Comparison of ENCODE assay signal across 9 cellular contexts in genomic region chr22:23921586-23922201, GRCh38. TPM values are rescaled to one million over a fixed set of nuclear protein-coding genes. Genes with fewer than 3 reads are reported as not detected.
A peak's percentile ranks its signal among the peaks of the same experiment; 100 is the strongest.
DNase-seq lines count a peak whose midpoint lies in the region; ATAC-seq and TF ChIP-seq lines count a peak whose summit lies in the region.
"Not testable (repeated sequence)": the region's sequence is repeated elsewhere in the genome, so short reads cannot be mapped to it uniquely, and the experiment has no call there.
"Had no signal": no experiment of that assay in that cellular context is flagged by ENCODE, and none has a peak within 500 bp of the region (broad histone marks: within the 10 kb centered on the region; RNA-seq: fewer than 3 reads in every experiment).

No MANE protein-coding gene starts in this region.

- H3K27me3 Mint-ChIP-seq in osteocyte (ENCODE audit: unreplicated experiment): not testable (repeated sequence)

- not testable (repeated sequence) for H3K4me3 ChIP-seq in HCT116 (replicated peaks in 1 of 2; ENCODE audit: low read depth in 1 of 2, low read length in 2 of 2); Panc1 (ENCODE audit: low read depth in 2 of 2, low read length in 2 of 2); fibroblast of the aortic adventitia (ENCODE audit: low read depth, low read length)

- CTCF ChIA-PET in HCT116 (lab: Charles Lee): interaction anchor here (1.4 to 2.6 kb wide), 2 partner anchors 8 to 28 kb away, joined by 6 to 13 read pairs; partner anchors contain the start of gene MIF
- CTCF ChIA-PET in Panc1 (lab: Charles Lee): interaction anchor here (0.6 kb wide), 1 partner anchor 257 kb away, joined by 7 read pairs; no protein-coding TSS in a partner anchor

- not testable (repeated sequence) for H3K27me3 ChIP-seq in HCT116 (ENCODE audit: insufficient read depth, low read length); Panc1 (ENCODE audit: control insufficient read depth, insufficient read depth, low read length)

- H3K79me2 ChIP-seq in HCT116 (ENCODE audit: insufficient read depth, low read length): not testable (repeated sequence)

- H3K36me3 Mint-ChIP-seq in osteocyte (ENCODE audit: unreplicated experiment): peaks cover 39% of the 10 kb centered on the region

- in situ Hi-C loops in Panc1 (cut with HindIII; ENCODE audit: low pct_unique_long_range_greater_than_20kb, low sequenced_read_pairs): not testable (repeated sequence)

- not testable (repeated sequence) for BruUV-seq in HCT116 (replicated peaks; lab: Mats Ljungman, UMichigan); Panc1 (replicated peaks; lab: Mats Ljungman, UMichigan)

- TF ChIP-seq RAD21 in HCT116 (IDR thresholded peaks at IDR 0.05; ENCODE audit: low read depth): not testable (repeated sequence)

- TF ChIP-seq POLR2A in HCT116 (IDR thresholded peaks at IDR 0.05; ENCODE audit: borderline replicate concordance, extremely low read depth, insufficient read depth, insufficient read length): not testable (repeated sequence)

- RAD21 ChIA-PET in HCT116 (lab: Charles Lee; ENCODE audit: low non-redundant PET in 1 of 2, low total read pairs in 2 of 2, uncharacterized antibody in 2 of 2, unreplicated experiment in 2 of 2): not testable (repeated sequence)

- not testable (repeated sequence) for H3K36me3 ChIP-seq in HCT116 (ENCODE audit: control insufficient read depth in 1 of 2, insufficient read depth in 2 of 2, low read length in 2 of 2); Panc1 (ENCODE audit: control insufficient read depth, insufficient read depth, low read length)

- H3K9me3 Mint-ChIP-seq in osteocyte (ENCODE audit: unreplicated experiment): not testable (repeated sequence)

- H3K9ac ChIP-seq in HCT116 (ENCODE audit: low read length): not testable (repeated sequence)

- H3K4me3 Mint-ChIP-seq in osteocyte (ENCODE audit: unreplicated experiment): not testable (repeated sequence)

- H3K9me2 ChIP-seq in HCT116 (ENCODE audit: insufficient read depth): not testable (repeated sequence)

- H3K27ac Mint-ChIP-seq in osteocyte (ENCODE audit: unreplicated experiment): not testable (repeated sequence)

- not testable (repeated sequence) for H3K4me1 Mint-ChIP-seq in osteocyte (ENCODE audit: unreplicated experiment)

- peak overlapping the region; percentile 21; the same call in 1 of the 2 replicates for H3K4me2 ChIP-seq in HCT116 (ENCODE audit: low read length)

- ATAC-seq in HCT116: 0 out of 2 replicates have a peak, but pooled peaks have one; percentile 44
- peak; percentile 87 for ATAC-seq in Panc1

- not testable (repeated sequence) for TF ChIP-seq CTCF in HCT116 (IDR thresholded peaks at IDR 0.05 in 2 of 3, conservative IDR thresholded peaks at IDR 0.05 in 1 of 3; ENCODE audit: borderline replicate concordance in 1 of 3, insufficient read depth in 1 of 3, low read depth in 2 of 3, low read length in 2 of 3); Panc1 (IDR thresholded peaks at IDR 0.05); fibroblast of the aortic adventitia (IDR thresholded peaks at IDR 0.05; ENCODE audit: insufficient read depth, low read length); osteocyte (IDR thresholded peaks at IDR 0.05)

- intact Hi-C loops in HCT116 (cut with micrococcal nuclease); Panc1 (cut with micrococcal nuclease; ENCODE audit: unreplicated experiment): not testable (repeated sequence)

- H3K4me1 ChIP-seq in HCT116 (ENCODE audit: control insufficient read depth in 1 of 2, insufficient read depth in 2 of 2, low read length in 2 of 2): peaks cover 3 to 12% of the 10 kb centered on the region in 2 experiments; a peak in 2 of 4 replicates
- not testable (repeated sequence) for H3K4me1 ChIP-seq in Panc1 (ENCODE audit: control insufficient read depth, insufficient read depth, low read length)

- POLR2A ChIA-PET in HCT116 (lab: Charles Lee): interaction anchor here (0.5 to 1.3 kb wide), 2 partner anchors 8 to 64 kb away, joined by 4 to 5 read pairs; partner anchors contain the start of gene SLC2A11
- POLR2A ChIA-PET in Panc1 (lab: Charles Lee): not testable (repeated sequence)

- peaks cover 4 to 11% of the 10 kb centered on the region in 2 experiments; a peak in 2 of 4 replicates for H3K9me3 ChIP-seq in HCT116 (ENCODE audit: control insufficient read depth in 1 of 2, insufficient read depth in 1 of 2, low read depth in 1 of 2, low read length in 2 of 2)
- H3K9me3 ChIP-seq in Panc1 (ENCODE audit: control insufficient read depth, insufficient read depth, low read depth, low read length): not testable (repeated sequence)

- not testable (repeated sequence) for H2AFZ ChIP-seq in HCT116 (ENCODE audit: low read depth, low read length, poor library complexity, severe bottlenecking)

- DNase-seq in A172 (ENCODE audit: low spot score) (peak; percentile 4), Panc1 (ENCODE audit: low read depth, low spot score) (peak; percentile 43), astrocyte of the hippocampus (ENCODE audit: low read depth, low spot score) (peak; percentile 5), fibroblast of the aortic adventitia (ENCODE audit: low read depth) (peak; percentile 22), osteocyte (ENCODE audit: extremely low spot score, unreplicated experiment) (peak; percentile 46)
- not testable (repeated sequence) for DNase-seq in HCT116 (ENCODE audit: low read depth, low spot score)

- H3K27ac ChIP-seq in HCT116 (ENCODE audit: low read depth, low read length): not testable (repeated sequence)
- peak overlapping the region; percentile 61; the same call in 1 of the 2 replicates for H3K27ac ChIP-seq in Panc1 (ENCODE audit: low read length)

- H4K20me1 ChIP-seq in HCT116 (ENCODE audit: insufficient read depth): not testable (repeated sequence)

TF ChIP-seq in HCT116, 20 proteins besides CTCF, POLR2A, EP300 and RAD21:
- TF ChIP-seq FOSL1 (IDR thresholded peaks at IDR 0.05; ENCODE audit: low read depth) (peak; percentile 28; the same call in 1 of the 2 replicates), CEBPB (IDR thresholded peaks at IDR 0.05; ENCODE audit: low read depth) (peak; percentile 66)
TF ChIP-seq in HCT116: peak in this region for 2; not testable (repeated sequence) for 18.

RNA-seq across cellular contexts. Expression of gene MIF, which starts 27.5 kb away (rescaled TPM):
- 136 and 143 TPM in 2 replicates for total RNA-seq in A172 (2014; rRNA removed; shearing (Covaris generic))
- total RNA-seq in HCT116 (2021; ENCODE audit: unreplicated experiment) (1,511 TPM), Panc1 (2021; ENCODE audit: unreplicated experiment) (936 TPM), fibroblast of the aortic adventitia (ENCODE audit: low replicate concordance) (27.3 and 160 TPM in 2 replicates), osteocyte (354 and 363 TPM in 2 replicates)
- 2,200 and 2,435 TPM in 2 replicates for polyA plus RNA-seq in HCT116 (2012)
- 2,024 TPM for polyA plus RNA-seq in Panc1 (2012; ENCODE audit: insufficient read length)

RNA-seq across cellular contexts. Expression of gene GSTT2B, which starts 39.3 kb away (rescaled TPM):
- total RNA-seq in A172 (2014; rRNA removed; shearing (Covaris generic)): 6.3 and 7.5 TPM in 2 replicates
- total RNA-seq in HCT116 (2021; ENCODE audit: unreplicated experiment) (14.3 TPM), Panc1 (2021; ENCODE audit: unreplicated experiment) (6.5 TPM), fibroblast of the aortic adventitia (ENCODE audit: low replicate concordance) (4.9 and 9.0 TPM in 2 replicates), osteocyte (not detected in 2 replicates)
- polyA plus RNA-seq in HCT116 (2012): 16.7 and 20.2 TPM in 2 replicates
- 16.2 TPM for polyA plus RNA-seq in Panc1 (2012; ENCODE audit: insufficient read length)
- total RNA-seq: K562; T-helper 2 cell treated with Interferon-gamma antibody and Interleukin-4, amounts not matched to agents 100 ng/mL and 5 ng/mL, for 36 hours had no signal
- polyA plus RNA-seq: K562 had no signal

RNA-seq across cellular contexts. Expression of gene DDTL, which starts 45.0 kb away (rescaled TPM):
- total RNA-seq in A172 (2014; rRNA removed; shearing (Covaris generic)): 0.79 and 1.2 TPM in 2 replicates
- total RNA-seq in HCT116 (2021; ENCODE audit: unreplicated experiment): 3.4 TPM
- polyA plus RNA-seq in HCT116 (2012): 3.1 and 3.8 TPM in 2 replicates
- not detected for total RNA-seq in Panc1 (2021; ENCODE audit: unreplicated experiment)
- polyA plus RNA-seq in Panc1 (2012; ENCODE audit: insufficient read length): 1.9 TPM
- 0.81 and 1.8 TPM in 2 replicates for total RNA-seq in fibroblast of the aortic adventitia (ENCODE audit: low replicate concordance)
- total RNA-seq in osteocyte: not detected in 2 replicates

RNA-seq across cellular contexts. Expression of gene DDT, which starts 52.5 kb away (rescaled TPM):
- total RNA-seq in A172 (2014; rRNA removed; shearing (Covaris generic)): 78.7 and 124 TPM in 2 replicates
- total RNA-seq in HCT116 (2021; ENCODE audit: unreplicated experiment): 217 TPM
- polyA plus RNA-seq in HCT116 (2012): 228 and 271 TPM in 2 replicates
- total RNA-seq in Panc1 (2021; ENCODE audit: unreplicated experiment): 137 TPM
- polyA plus RNA-seq in Panc1 (2012; ENCODE audit: insufficient read length): 172 TPM
- total RNA-seq in fibroblast of the aortic adventitia (ENCODE audit: low replicate concordance): 36.4 and 82.9 TPM in 2 replicates
- total RNA-seq in osteocyte: 108 and 113 TPM in 2 replicates

RNA-seq across cellular contexts. Expression of gene GSTT2, which starts 58.2 kb away (rescaled TPM):
- total RNA-seq in A172 (2014; rRNA removed; shearing (Covaris generic)): not detected in 2 replicates
- total RNA-seq in HCT116 (2021; ENCODE audit: unreplicated experiment) (5.1 TPM), Panc1 (2021; ENCODE audit: unreplicated experiment) (0.26 TPM), fibroblast of the aortic adventitia (ENCODE audit: low replicate concordance) (0.54 TPM in 1 of 2 replicates, not detected in the other), osteocyte (not detected in 2 replicates)
- 3.4 and 4.3 TPM in 2 replicates for polyA plus RNA-seq in HCT116 (2012)
- 3.6 TPM for polyA plus RNA-seq in Panc1 (2012; ENCODE audit: insufficient read length)
- total RNA-seq: K562, occipital lobe had no signal
- polyA plus RNA-seq: K562 had no signal
